Comparison of ENCODE assay signal across 22 cellular contexts in genomic region chr9:109802491-109802890, GRCh38. TPM values are rescaled to one million over a fixed set of nuclear protein-coding genes. Genes with fewer than 3 reads are reported as not detected.
"Had no signal": no experiment of that assay in that cellular context is flagged by ENCODE, and none has a peak within 500 bp of the region (broad histone marks: within the 10 kb centered on the region; RNA-seq: fewer than 3 reads in every experiment).

No MANE protein-coding gene starts in this region.

- DNase-seq: colonic mucosa; dermis blood vessel endothelial cell; effector CD4-positive, alpha-beta T cell; endodermal cell; foreskin melanocyte; hippocampal formation; left lung; lower lobe of right lung; mesenchymal stem cell; midbrain; naive B cell; posterior cingulate gyrus; spleen; stimulated activated CD4-positive, alpha-beta T cell treated with anti-CD3 and anti-CD28 coated beads, Interleukin-15, amount 100 ng/mL, for 24 hours; stimulated activated CD4-positive, alpha-beta T cell treated with anti-CD3 and anti-CD28 coated beads, Interleukin-1b, Interleukin-23, amount 100 ng/mL, for 48 hours; stimulated activated CD4-positive, alpha-beta T cell treated with anti-CD3 and anti-CD28 coated beads, Interleukin-4, amount 100 ng/mL, for 24 hours; upper lobe of left lung; uterus had no signal

- H3K4me1 ChIP-seq: colonic mucosa, left lung, lower lobe of right lung, spleen had no signal

- H3K4me3 ChIP-seq: colonic mucosa, left lung, lower lobe of right lung, spleen, upper lobe of left lung, uterus had no signal

- H3K27me3 ChIP-seq: colonic mucosa, left lung, upper lobe of left lung, uterus had no signal

- H3K27ac ChIP-seq: colonic mucosa, left lung, lower lobe of right lung, neutrophil, spleen, upper lobe of left lung had no signal

- ATAC-seq: left lung; lower lobe of right lung; sciatic nerve; stimulated activated memory B cell treated with anti-CD40 and anti-IgM and Interleukin-4, amounts not matched to agents 10 μg/mL and 1 μg/mL and 100 μg/mL, for 72 hours had no signal

- H3K36me3 ChIP-seq: colonic mucosa, left lung, lower lobe of right lung, neutrophil, spleen, upper lobe of left lung, uterus had no signal

- H3K9me3 ChIP-seq: colonic mucosa, left lung, lower lobe of right lung, neutrophil, upper lobe of left lung, uterus had no signal

RNA-seq across cellular contexts. Expression of gene PALM2AKAP2, which starts 22.5 kb away (rescaled TPM):
- total RNA-seq: dermis blood vessel endothelial cell, endothelial cell of umbilical vein had no signal
